28 cellular contexts compared by ENCODE assay signal in the genomic region with DNA sequence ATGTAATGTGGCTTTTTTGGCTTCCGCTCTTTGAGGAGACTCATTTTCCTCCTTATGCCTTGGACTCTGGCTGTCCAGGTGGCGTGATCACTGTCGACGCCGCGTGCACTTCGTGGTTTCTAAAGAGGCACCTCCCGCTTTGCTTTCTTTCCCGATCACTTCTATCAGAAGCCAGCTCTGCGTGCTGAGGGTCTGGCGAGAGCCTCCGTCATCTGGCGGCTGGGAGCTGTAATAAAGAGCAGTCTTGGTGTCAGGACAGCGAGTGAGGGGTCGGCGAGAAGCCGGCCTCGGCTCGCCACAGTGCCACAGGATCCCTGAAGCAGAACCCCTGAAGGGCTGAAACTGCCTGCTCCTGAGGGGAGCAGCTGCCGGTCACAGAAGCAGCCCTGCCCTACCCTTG. TPM values are rescaled to one million over a fixed set of nuclear protein-coding genes. Genes with fewer than 3 reads are reported as not detected.
DNase-seq lines count a peak whose midpoint lies in the region; ATAC-seq and TF ChIP-seq lines count a peak whose summit lies in the region.
"Had no signal": no experiment of that assay in that cellular context is flagged by ENCODE, and none has a peak within 500 bp of the region (broad histone marks: within the 10 kb centered on the region; RNA-seq: fewer than 3 reads in every experiment).

No MANE protein-coding gene starts in this region.

- H3K4me3 Mint-ChIP-seq in nephron progenitor cell (peak overlapping the region; percentile 18), T-cell (no peak overlapping the region)
- H3K4me3 Mint-ChIP-seq in stimulated activated effector memory CD8-positive, alpha-beta T cell treated with anti-CD3 and anti-CD28 coated beads, Interleukin-12 subunit alpha, Interleukin-12 subunit beta, amount 100 ng/mL, for 72 hours = no peak overlapping the region
- H3K4me3 Mint-ChIP-seq: activated CD4-positive, alpha-beta T cell treated with anti-CD3 and anti-CD28 coated beads for 36 hours; activated naive CD8-positive, alpha-beta T cell treated with anti-CD3 and anti-CD28 coated beads, Interleukin-2, amount 50 U/mL, for 24 hours had no signal

- H3K27me3 Mint-ChIP-seq in nephron progenitor cell (ENCODE audit: low read depth, poor library complexity) (peaks cover 5% of the 10 kb centered on the region), T-cell (no peaks in the 10 kb centered on the region)
- H3K27me3 Mint-ChIP-seq: activated CD4-positive, alpha-beta T cell treated with anti-CD3 and anti-CD28 coated beads for 36 hours; activated naive CD8-positive, alpha-beta T cell treated with anti-CD3 and anti-CD28 coated beads, Interleukin-2, amount 50 U/mL, for 24 hours had no signal

- no peak for ATAC-seq in heart left ventricle
- ATAC-seq in stimulated activated effector memory CD8-positive, alpha-beta T cell treated with anti-CD3 and anti-CD28 coated beads, Interleukin-12 subunit alpha, Interleukin-12 subunit beta, amount 100 ng/mL, for 72 hours = no peak
- no peak for ATAC-seq in T-cell (replicated peaks in 1 of 4)
- ATAC-seq: activated CD4-positive, alpha-beta T cell treated with anti-CD3 and anti-CD28 coated beads for 36 hours; activated naive CD8-positive, alpha-beta T cell treated with anti-CD3 and anti-CD28 coated beads, Interleukin-2, amount 50 U/mL, for 24 hours; body of pancreas had no signal

- peaks cover 0 to 14% (median 5%) of the 10 kb centered on the region in 9 donors for H3K36me3 ChIP-seq in heart left ventricle
- H3K36me3 ChIP-seq: prostate gland had no signal

- peaks cover 19% of the 10 kb centered on the region for H3K9me3 Mint-ChIP-seq in nephron progenitor cell
- H3K9me3 Mint-ChIP-seq in stimulated activated effector memory CD8-positive, alpha-beta T cell treated with anti-CD3 and anti-CD28 coated beads, Interleukin-12 subunit alpha, Interleukin-12 subunit beta, amount 100 ng/mL, for 72 hours = no peaks in the 10 kb centered on the region
- no peaks in the 10 kb centered on the region for H3K9me3 Mint-ChIP-seq in T-cell
- H3K9me3 Mint-ChIP-seq: activated naive CD8-positive, alpha-beta T cell treated with anti-CD3 and anti-CD28 coated beads, Interleukin-2, amount 50 U/mL, for 24 hours had no signal

- H3K27ac Mint-ChIP-seq in nephron progenitor cell (peak overlapping the region; percentile 97), T-cell (no peak overlapping the region)
- peak overlapping the region; percentile 65 for H3K27ac Mint-ChIP-seq in stimulated activated effector memory CD8-positive, alpha-beta T cell treated with anti-CD3 and anti-CD28 coated beads, Interleukin-12 subunit alpha, Interleukin-12 subunit beta, amount 100 ng/mL, for 72 hours
- H3K27ac Mint-ChIP-seq: activated CD4-positive, alpha-beta T cell treated with anti-CD3 and anti-CD28 coated beads for 36 hours; activated naive CD8-positive, alpha-beta T cell treated with anti-CD3 and anti-CD28 coated beads, Interleukin-2, amount 50 U/mL, for 24 hours had no signal

- no peaks in the 10 kb centered on the region for H3K9me3 ChIP-seq in heart left ventricle
- H3K9me3 ChIP-seq: BE2C, body of pancreas, HAP-1, prostate gland had no signal

- POLR2A ChIA-PET in T-cell (lab: Charles Lee) = no interaction called here

- TF ChIP-seq CTCF in heart left ventricle (IDR thresholded peaks at IDR 0.05) (no peak), nephron progenitor cell (IDR thresholded peaks at IDR 0.05) (no peak)

- H3K27ac ChIP-seq in heart left ventricle = peak overlapping the region in 11 of 12 donors; percentile 5 to 85 (median 72)
- H3K27ac ChIP-seq: body of pancreas, prostate gland had no signal

- peak overlapping the region in 11 of 12 donors; percentile 4 to 62 (median 41) for H3K4me3 ChIP-seq in heart left ventricle
- H3K4me3 ChIP-seq: body of pancreas, HAP-1, prostate gland, skin epidermis had no signal

- intact Hi-C loops in heart left ventricle (cut with DNase I) = loop anchor here in 1 of 10 donors (5.0 kb wide), 1 partner anchor 50 kb away; no protein-coding TSS in a partner anchor
- intact Hi-C loops in cardiac septum (cut with DNase I) = no loop called here
- intact Hi-C loops in head of caudate nucleus (cut with DNase I) = no loop called here

- no peaks in the 10 kb centered on the region for H3K27me3 ChIP-seq in heart left ventricle
- H3K27me3 ChIP-seq: BE2C, body of pancreas had no signal

- H3K36me3 Mint-ChIP-seq in nephron progenitor cell (ENCODE audit: low read depth) (peaks cover 38% of the 10 kb centered on the region), T-cell (peaks cover 29% of the 10 kb centered on the region)
- peaks cover 14% of the 10 kb centered on the region for H3K36me3 Mint-ChIP-seq in stimulated activated effector memory CD8-positive, alpha-beta T cell treated with anti-CD3 and anti-CD28 coated beads, Interleukin-12 subunit alpha, Interleukin-12 subunit beta, amount 100 ng/mL, for 72 hours

- no peak for TF ChIP-seq POLR2A in heart left ventricle (IDR thresholded peaks at IDR 0.05)

- WGBS in heart left ventricle, 4 donors = 51 to 90% (median 70%) methylated on average over 13 to 20 of the region's 20 CpGs

- DNase-seq in heart left ventricle = no peak
- no peak for DNase-seq in cardiac septum (ENCODE audit: low spot score)
- DNase-seq in NCI-H2107 treated with DMSO at 0.1 percent for 48 hours (lab: John Stamatoyannopoulos, UW; ENCODE audit: unreplicated experiment) = peak; percentile 42
- peak; percentile 44 for DNase-seq in nephron progenitor cell
- no peak for DNase-seq in stimulated activated effector memory CD8-positive, alpha-beta T cell treated with anti-CD3 and anti-CD28 coated beads, Interleukin-12 subunit alpha, Interleukin-12 subunit beta, amount 100 ng/mL, for 72 hours (ENCODE audit: low spot score in 2 of 2)
- DNase-seq in T-cell = no peak
- DNase-seq in activated naive CD4-positive, alpha-beta T cell treated with Interleukin-2 at 50 U/mL for 16 hours = no peak
- DNase-seq in head of caudate nucleus = no peak
- DNase-seq: ACHN; activated CD4-positive, alpha-beta T cell treated with anti-CD3 and anti-CD28 coated beads for 36 hours; activated effector memory CD4-positive, alpha-beta T cell treated with anti-CD3 and anti-CD28 coated beads, Interleukin-2, amount 50 U/mL, for 16 hours; activated naive CD8-positive, alpha-beta T cell treated with anti-CD3 and anti-CD28 coated beads, Interleukin-2, amount 50 U/mL, for 24 hours; activated T-cell treated with anti-CD3 and anti-CD28 coated beads, Interleukin-2, amount 50 U/mL, for 1 hour; BE2C; body of pancreas; DMS153; IMR-90; NCI-H1694; NCI-H2227 treated with DMSO at 0.1 percent for 48 hours; NCI-H748 treated with DMSO at 0.1 percent for 48 hours; stimulated activated CD4-positive, alpha-beta T cell treated with anti-CD3 and anti-CD28 coated beads, Interleukin-1b, Interleukin-23, amount 100 ng/mL, for 48 hours; stimulated activated CD8-positive, alpha-beta memory T cell treated with anti-CD3 and anti-CD28 coated beads, Interleukin-4, amount 100 ng/mL, for 48 hours; trophoblast cell had no signal

- H3K4me1 Mint-ChIP-seq in nephron progenitor cell = peaks cover 62% of the 10 kb centered on the region
- peaks cover 14% of the 10 kb centered on the region for H3K4me1 Mint-ChIP-seq in stimulated activated effector memory CD8-positive, alpha-beta T cell treated with anti-CD3 and anti-CD28 coated beads, Interleukin-12 subunit alpha, Interleukin-12 subunit beta, amount 100 ng/mL, for 72 hours
- H3K4me1 Mint-ChIP-seq in T-cell = peaks cover 0 to 9% (median 4%) of the 10 kb centered on the region in 3 donors
- H3K4me1 Mint-ChIP-seq: activated CD4-positive, alpha-beta T cell treated with anti-CD3 and anti-CD28 coated beads for 36 hours; activated naive CD8-positive, alpha-beta T cell treated with anti-CD3 and anti-CD28 coated beads, Interleukin-2, amount 50 U/mL, for 24 hours had no signal

- CTCF ChIA-PET in T-cell (lab: Charles Lee) = no interaction called here

- H3K4me1 ChIP-seq in heart left ventricle = peaks cover 0 to 43% (median 16%) of the 10 kb centered on the region in 12 donors

RNA-seq across cellular contexts. Expression of a gene that starts 7.4 kb away (rescaled TPM):
- under 1 TPM in 2 of 9 donors, not detected in 7; 0.31 to 0.38 TPM for total RNA-seq in heart left ventricle
- under 1 TPM; 0.08 to 0.17 TPM for polyA plus RNA-seq in heart left ventricle
- total RNA-seq in cardiac septum = not detected
- total RNA-seq in T-cell = not detected
- total RNA-seq: activated CD4-positive, alpha-beta T cell treated with anti-CD3 and anti-CD28 coated beads for 36 hours; activated CD8-positive, alpha-beta memory T cell treated with anti-CD3 and anti-CD28 coated beads for 36 hours; body of pancreas; IMR-90; T-helper 2 cell treated with Interferon-gamma antibody and Interleukin-4, amounts not matched to agents 100 ng/mL and 5 ng/mL, for 36 hours had no signal
- polyA plus RNA-seq: IMR-90 had no signal

Comparison
In these comparisons a context has a peak if more than half of its experiments do, and no peak if none do; other contexts are left out.
1. DNase-seq: peak in NCI-H2107 treated with DMSO at 0.1 percent for 48 hours (single experiment) and nephron progenitor cell (single experiment); none in heart left ventricle (0 of 5), cardiac septum (single experiment), stimulated activated effector memory CD8-positive, alpha-beta T cell treated with anti-CD3 and anti-CD28 coated beads, Interleukin-12 subunit alpha, Interleukin-12 subunit beta, amount 100 ng/mL, for 72 hours (0 of 2), T-cell (0 of 34), activated naive CD4-positive, alpha-beta T cell treated with Interleukin-2 at 50 U/mL for 16 hours (single experiment) and head of caudate nucleus (0 of 42).
2. H3K27ac Mint-ChIP-seq: peak in nephron progenitor cell (single experiment) and stimulated activated effector memory CD8-positive, alpha-beta T cell treated with anti-CD3 and anti-CD28 coated beads, Interleukin-12 subunit alpha, Interleukin-12 subunit beta, amount 100 ng/mL, for 72 hours (single experiment); none in T-cell (0 of 2).